In the genomic region with DNA sequence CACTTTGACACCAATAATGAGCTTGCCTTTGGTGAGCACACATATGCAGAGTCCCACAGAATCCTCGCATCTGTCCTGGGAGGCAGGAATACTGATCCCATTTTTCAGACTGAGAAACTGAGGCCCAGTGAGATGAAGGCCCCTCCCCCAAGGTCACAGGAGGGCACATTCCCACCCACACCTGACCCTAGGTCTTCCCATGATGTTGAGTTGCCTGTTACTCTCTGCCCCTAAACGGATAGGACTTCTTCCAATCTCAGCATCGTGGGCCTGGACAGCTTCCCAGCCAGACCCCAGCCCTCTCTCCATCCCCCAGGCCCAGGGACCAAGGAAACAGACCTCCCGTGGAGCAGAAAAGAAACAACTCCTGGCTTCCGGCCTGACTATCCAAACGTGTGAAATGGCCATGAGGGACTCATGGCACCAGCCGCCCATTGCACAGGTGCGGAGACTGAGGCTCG, we compare ENCODE assay signal across 8 cellular contexts. TPM values are rescaled to one million over a fixed set of nuclear protein-coding genes. Genes with fewer than 3 reads are reported as not detected.
A peak's percentile ranks its signal among the peaks of the same experiment; 100 is the strongest.
DNase-seq lines count a peak whose midpoint lies in the region; ATAC-seq, FAIRE-seq and TF ChIP-seq lines count a peak whose summit lies in the region.

No MANE protein-coding gene starts in this region.

- no peak for TF ChIP-seq CTCF in gastroesophageal sphincter (IDR thresholded peaks at IDR 0.05)

- H3K4me1 ChIP-seq in gastroesophageal sphincter (peaks cover 0 to 50% (median 25%) of the 10 kb centered on the region in 3 donors), small intestine (ENCODE audit: control insufficient read depth in 2 of 2, insufficient read depth in 1 of 2, low read depth in 1 of 2, low read length in 1 of 2) (peaks cover 0 to 10% of the 10 kb centered on the region in 2 donors)

- H3K27ac ChIP-seq in gastroesophageal sphincter (peak overlapping the region in 3 of 4 donors; percentile 82 to 89 (median 86)), small intestine (ENCODE audit: low read depth in 1 of 2, low read length in 1 of 2) (peak overlapping the region; percentile 12 to 24)

- peak overlapping the region; percentile 61 to 89 for H3K4me3 ChIP-seq in gastroesophageal sphincter
- peak overlapping the region; percentile 65 to 69 for H3K4me3 ChIP-seq in small intestine (ENCODE audit: low read depth in 1 of 2, low read length in 2 of 2)

- TF ChIP-seq EP300 in gastroesophageal sphincter (IDR thresholded peaks at IDR 0.05) = no peak

- in situ Hi-C loops in SK-MEL-5 (cut with HindIII; ENCODE audit: low pct_unique_long_range_greater_than_20kb, low sequenced_read_pairs) = no loop called here

- no peak for FAIRE-seq in small intestine (lab: Jason Lieb, UNC)

- ATAC-seq in gastroesophageal sphincter (no peak), HG02642 (IDR thresholded peaks at IDR 0.05; ENCODE audit: poor library complexity, unreplicated experiment) (no peak)

- H3K36me3 ChIP-seq in gastroesophageal sphincter (no peaks in the 10 kb centered on the region), small intestine (ENCODE audit: control insufficient read depth in 2 of 2, insufficient read depth in 2 of 2, low read length in 2 of 2) (no peaks in the 10 kb centered on the region)

- 8% methylated on average over 2 of the region's 9 CpGs; no CpG with 5 or more reads in 1 of the 2 donors for WGBS in gastroesophageal sphincter (ENCODE audit: low coverage in 1 of 2), 2 donors
- WGBS in small intestine, 3 donors = 17 to 25% (median 18%) methylated on average over 9 of the region's 9 CpGs

- DNase-seq in NCI-H146 (lab: John Stamatoyannopoulos, UW) (peak; percentile 25), NCI-H146 treated with DMSO at 0.1 percent for 48 hours (lab: John Stamatoyannopoulos, UW; ENCODE audit: unreplicated experiment) (no peak), SK-MEL-5 (ENCODE audit: low read depth, low spot score) (peak; percentile 11), small intestine (no peak), NCI-H1092 (lab: John Stamatoyannopoulos, UW) (no peak), NOMO-1 treated with dmso at 0.1 percent for 144 hours (lab: John Stamatoyannopoulos, UW; ENCODE audit: unreplicated experiment) (no peak)

- H3K27me3 ChIP-seq in gastroesophageal sphincter (no peaks in the 10 kb centered on the region), small intestine (ENCODE audit: control insufficient read depth in 2 of 2, insufficient read depth in 2 of 2, low read length in 2 of 2) (no peaks in the 10 kb centered on the region)

- no peak for TF ChIP-seq POLR2A in gastroesophageal sphincter (IDR thresholded peaks at IDR 0.05)

- H3K9me3 ChIP-seq in gastroesophageal sphincter = no peaks in the 10 kb centered on the region
- no peaks in the 10 kb centered on the region for H3K9me3 ChIP-seq in small intestine (ENCODE audit: control insufficient read depth, low read depth)

RNA-seq across cellular contexts. Expression of a gene that starts 0.9 kb away (rescaled TPM):
- total RNA-seq in SK-MEL-5 (2014; rRNA removed; shearing (Covaris generic)) = 24.4 and 28.3 TPM in 2 replicates
- polyA plus RNA-seq in SK-MEL-5 (2015; cell fraction: cytosol; rRNA removed) = 31.9 and 33.0 TPM in 2 replicates
- polyA plus RNA-seq in SK-MEL-5 (2015; cell fraction: nucleus; rRNA removed) = 584 and 757 TPM in 2 replicates
- total RNA-seq in gastroesophageal sphincter = 100 to 1,000 TPM in 1 of 4 donors, 10 to 100 TPM in 3; 80.3 to 123 (median 83.6) TPM
- polyA plus RNA-seq in small intestine = 100 to 1,000 TPM in 1 of 3 donors, 10 to 100 TPM in 2; 88.6 to 112 (median 96.1) TPM

RNA-seq across cellular contexts. Expression of a gene that starts 9.2 kb away (rescaled TPM):
- total RNA-seq in SK-MEL-5 (2014; rRNA removed; shearing (Covaris generic)) = 13.7 TPM in 2 replicates
- 21.0 and 25.9 TPM in 2 replicates for polyA plus RNA-seq in SK-MEL-5 (2015; cell fraction: cytosol; rRNA removed)
- polyA plus RNA-seq in SK-MEL-5 (2015; cell fraction: nucleus; rRNA removed) = 142 and 158 TPM in 2 replicates
- 10 to 100 TPM; 16.2 to 38.3 (median 24.6) TPM for total RNA-seq in gastroesophageal sphincter
- 100 to 1,000 TPM in 1 of 3 donors, 10 to 100 TPM in 2; 33.9 to 127 (median 88.1) TPM for polyA plus RNA-seq in small intestine

RNA-seq across cellular contexts. Expression of a gene that starts 53.7 kb away (rescaled TPM):
- total RNA-seq in SK-MEL-5 (2014; rRNA removed; shearing (Covaris generic)) = 12.4 and 12.9 TPM in 2 replicates
- polyA plus RNA-seq in SK-MEL-5 (2015; cell fraction: cytosol; rRNA removed) = 18.0 and 24.1 TPM in 2 replicates
- 9.6 and 18.2 TPM in 2 replicates for polyA plus RNA-seq in SK-MEL-5 (2015; cell fraction: nucleus; rRNA removed)
- total RNA-seq in gastroesophageal sphincter = 1 to 10 TPM; 2.7 to 6.2 (median 6.0) TPM
- polyA plus RNA-seq in small intestine = 10 to 100 TPM; 28.4 to 34.9 (median 28.6) TPM

Comparison
In these comparisons a context has a peak if more than half of its experiments do, and no peak if none do; other contexts are left out.
1. DNase-seq: peak in NCI-H146 (single experiment) and SK-MEL-5 (single experiment); none in NCI-H146 treated with DMSO at 0.1 percent for 48 hours (single experiment), small intestine (single experiment), NCI-H1092 (single experiment) and NOMO-1 treated with dmso at 0.1 percent for 144 hours (single experiment).